Comparison of ENCODE assay signal across 24 cellular contexts in the genomic region with DNA sequence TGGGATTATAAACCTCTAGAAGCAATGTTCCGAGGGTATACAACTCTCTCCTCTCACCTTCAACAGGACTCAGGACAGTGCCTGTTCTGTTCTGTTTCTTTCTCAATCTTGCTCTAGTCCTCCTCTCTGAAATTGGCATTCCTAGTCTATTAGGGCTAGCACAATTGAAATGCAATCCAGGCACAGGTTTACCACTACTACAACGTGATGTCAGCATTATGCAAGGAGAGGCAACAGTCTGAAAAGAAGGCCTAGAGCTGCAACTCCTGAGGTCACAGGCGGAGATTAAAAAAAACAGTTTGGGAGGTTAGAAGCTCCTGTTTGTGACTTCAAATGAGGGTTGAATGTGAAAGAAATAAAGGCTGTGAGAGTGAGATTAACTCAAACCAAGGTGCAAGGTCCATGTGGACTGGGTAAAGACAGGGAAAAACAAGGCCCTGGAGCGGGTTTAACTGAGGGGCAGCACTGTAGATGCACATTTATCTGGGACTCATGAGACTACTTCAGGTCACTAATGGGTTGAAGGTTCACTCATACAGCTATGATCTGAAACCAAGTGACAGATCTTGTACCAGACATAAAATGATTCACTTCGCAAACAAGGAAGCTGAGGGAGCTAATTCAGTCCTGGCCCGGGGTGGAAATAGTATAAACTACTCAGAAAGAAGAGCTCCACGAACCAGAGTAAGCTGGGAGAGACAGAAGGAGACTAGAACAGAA. TPM values are rescaled to one million over a fixed set of nuclear protein-coding genes. Genes with fewer than 3 reads are reported as not detected.
DNase-seq lines count a peak whose midpoint lies in the region; ATAC-seq, FAIRE-seq and TF ChIP-seq lines count a peak whose summit lies in the region.
"Had no signal": no experiment of that assay in that cellular context is flagged by ENCODE, and none has a peak within 500 bp of the region (broad histone marks: within the 10 kb centered on the region; RNA-seq: fewer than 3 reads in every experiment).

No MANE protein-coding gene starts in this region.

- no peaks in the 10 kb centered on the region for H3K27me3 ChIP-seq in HepG2 (ENCODE audit: control insufficient read depth in 1 of 2, insufficient read depth in 2 of 2, low read length in 2 of 2)
- H3K27me3 ChIP-seq in upper lobe of right lung, result no peaks in the 10 kb centered on the region
- no peaks in the 10 kb centered on the region for H3K27me3 ChIP-seq in dorsolateral prefrontal cortex
- H3K27me3 ChIP-seq: thyroid gland had no signal

- H3K79me2 ChIP-seq in HepG2 (ENCODE audit: insufficient read depth, low read length), result no peaks in the 10 kb centered on the region

- peak; percentile 55 for FAIRE-seq in HepG2 (lab: Jason Lieb, UNC)
- FAIRE-seq: astrocyte, GM19239, H1, TTC549 had no signal

- no peak overlapping the region for H3K4me3 Mint-ChIP-seq in brain
- H3K4me3 Mint-ChIP-seq in stimulated activated naive B cell treated with anti-CD40 and anti-IgM and Interleukin-4, amounts not matched to agents 10 μg/mL and 1 μg/mL and 100 μg/mL, for 72 hours, result no peak overlapping the region

- in situ Hi-C loops in HepG2 (cut with HindIII; ENCODE audit: extremely low pct_ligation_motif_present, low pct_unique_long_range_greater_than_20kb), result no loop called here

- H3K4me1 ChIP-seq in HepG2 (ENCODE audit: insufficient read depth, low read length), result peaks cover 24% of the 10 kb centered on the region
- no peaks in the 10 kb centered on the region for H3K4me1 ChIP-seq in upper lobe of right lung
- H3K4me1 ChIP-seq: Caco-2 had no signal

- H3K27ac Mint-ChIP-seq in brain, result peak overlapping the region in 3 of 5 experiments; percentile 3 to 54 (median 17)
- peak overlapping the region; percentile 42 for H3K27ac Mint-ChIP-seq in stimulated activated naive B cell treated with anti-CD40 and anti-IgM and Interleukin-4, amounts not matched to agents 10 μg/mL and 1 μg/mL and 100 μg/mL, for 72 hours

- no peak overlapping the region for H2AFZ ChIP-seq in HepG2 (ENCODE audit: low read length)

- TF ChIP-seq CTCF in brain (conservative IDR thresholded peaks at IDR 0.05) (no peak), HepG2 (CRISPR knock-in tag; IDR thresholded peaks at IDR 0.05) (no peak), upper lobe of right lung (IDR thresholded peaks at IDR 0.05) (no peak), dorsolateral prefrontal cortex (IDR thresholded peaks at IDR 0.05 in 54 of 56, conservative IDR thresholded peaks at IDR 0.05 in 2 of 56; ENCODE audit: low read depth in 1 of 56, partially characterized antibody in 56 of 56) (no peak)

- intact Hi-C loops in HepG2 (cut with micrococcal nuclease; ENCODE audit: unreplicated experiment), result loop anchor here (2.0 to 5.0 kb wide), 2 partner anchors 14 to 44 kb away; partner anchors contain the start of genes NUDT21 and OGFOD1
- intact Hi-C loops in upper lobe of right lung (cut with DNase I), result no loop called here
- intact Hi-C loops in dorsolateral prefrontal cortex (cut with DNase I), result no loop called here

- TF ChIP-seq POLR2A in HepG2 (IDR thresholded peaks at IDR 0.05; ENCODE audit: insufficient read depth in 1 of 2, low read depth in 2 of 2, low read length in 2 of 2), result no peak

- peak overlapping the region; percentile 29 for H3K9ac ChIP-seq in HepG2 (ENCODE audit: insufficient read depth, low read depth, low read length)
- H3K9ac ChIP-seq: KMS-11 had no signal

- 0 out of 2 replicates have a peak, but pooled peaks have one; percentile 12 for TF ChIP-seq RAD21 in HepG2 (CRISPR knock-in tag; IDR thresholded peaks at IDR 0.05)

- H3K27me3 Mint-ChIP-seq in brain, result no peaks in the 10 kb centered on the region
- no peaks in the 10 kb centered on the region for H3K27me3 Mint-ChIP-seq in stimulated activated naive B cell treated with anti-CD40 and anti-IgM and Interleukin-4, amounts not matched to agents 10 μg/mL and 1 μg/mL and 100 μg/mL, for 72 hours

- WGBS in HepG2 (ENCODE audit: low lambda C conversion rate), result 57% methylated on average over 7 of the region's 7 CpGs

- CTCF ChIA-PET in HepG2 (lab: Yijun Ruan, JAX; ENCODE audit: low intra/inter-chr PET ratio, low total read pairs), result no interaction called here

- no peaks in the 10 kb centered on the region for H4K20me1 ChIP-seq in HepG2 (ENCODE audit: insufficient read depth, low read length)

- H3K36me3 ChIP-seq in HepG2 (replicated peaks in 1 of 2; ENCODE audit: control insufficient read depth in 1 of 2, insufficient read depth in 2 of 2, low read length in 2 of 2) (peaks cover 16 to 73% of the 10 kb centered on the region in 2 experiments), upper lobe of right lung (peaks cover 68% of the 10 kb centered on the region)

- ATAC-seq in HepG2 (peak; percentile 90), upper lobe of right lung (no peak), GM18873 (IDR thresholded peaks at IDR 0.05; ENCODE audit: low FRiP score, unreplicated experiment) (no peak)
- no peak for ATAC-seq in stimulated activated naive B cell treated with anti-CD40 and anti-IgM and Interleukin-4, amounts not matched to agents 10 μg/mL and 1 μg/mL and 100 μg/mL, for 72 hours (replicated peaks)

- H3K4me1 Mint-ChIP-seq in brain, result no peaks in the 10 kb centered on the region
- H3K4me1 Mint-ChIP-seq in stimulated activated naive B cell treated with anti-CD40 and anti-IgM and Interleukin-4, amounts not matched to agents 10 μg/mL and 1 μg/mL and 100 μg/mL, for 72 hours, result peaks cover 0 to 5% of the 10 kb centered on the region in 2 donors

- H3K4me3 ChIP-seq in HepG2 (replicated peaks in 1 of 3; ENCODE audit: insufficient read depth in 1 of 3, low read depth in 2 of 3, low read length in 3 of 3) (no peak overlapping the region), upper lobe of right lung (no peak overlapping the region), dorsolateral prefrontal cortex (no peak overlapping the region)
- H3K4me3 ChIP-seq: thyroid gland had no signal

- peak; percentile 18 for DNase-seq in LoVo (ENCODE audit: low spot score)
- peak; percentile 75 for DNase-seq in HepG2 (ENCODE audit: low spot score)
- no peak for DNase-seq in stimulated activated naive B cell treated with anti-CD40 and anti-IgM and Interleukin-4, amounts not matched to agents 10 μg/mL and 1 μg/mL and 100 μg/mL, for 72 hours
- no peak for DNase-seq in upper lobe of right lung
- DNase-seq in dorsolateral prefrontal cortex, result no peak
- DNase-seq: activated CD4-positive, alpha-beta T cell treated with anti-CD3 and anti-CD28 coated beads, Interleukin-2, amount 50 U/mL, for 4 hours; activated naive CD4-positive, alpha-beta T cell treated with anti-CD3 and anti-CD28 coated beads, Interleukin-2, amount 50 U/mL, for 16 hours; activated T-cell treated with anti-CD3 and anti-CD28 coated beads for 4 hours; Caco-2; mesendoderm; NCI-H1105; NCI-H2107; NCI-H510A treated with DMSO at 0.1 percent for 48 hours; Right ventricle myocardium superior; stimulated activated CD4-positive, alpha-beta T cell treated with anti-CD3 and anti-CD28 coated beads, Interleukin-15, amount 100 ng/mL, for 24 hours; SW 1271; thyroid gland had no signal

- H3K9me3 Mint-ChIP-seq in brain, result no peaks in the 10 kb centered on the region
- H3K9me3 Mint-ChIP-seq in stimulated activated naive B cell treated with anti-CD40 and anti-IgM and Interleukin-4, amounts not matched to agents 10 μg/mL and 1 μg/mL and 100 μg/mL, for 72 hours, result no peaks in the 10 kb centered on the region

- peaks cover 73% of the 10 kb centered on the region for H3K36me3 Mint-ChIP-seq in brain
- H3K36me3 Mint-ChIP-seq in stimulated activated naive B cell treated with anti-CD40 and anti-IgM and Interleukin-4, amounts not matched to agents 10 μg/mL and 1 μg/mL and 100 μg/mL, for 72 hours, result peaks cover 24 to 37% of the 10 kb centered on the region in 2 donors

- no TSS peak for BruUV-seq in HepG2 (replicated peaks; lab: Mats Ljungman, UMichigan)

- H3K9me3 ChIP-seq in HepG2 (ENCODE audit: low read length) (no peaks in the 10 kb centered on the region), upper lobe of right lung (no peaks in the 10 kb centered on the region)
- H3K9me3 ChIP-seq: Caco-2, thyroid gland had no signal

- no peak for TF ChIP-seq EP300 in HepG2 (IDR thresholded peaks at IDR 0.05; ENCODE audit: low read depth in 2 of 2, low read length in 2 of 2)
- TF ChIP-seq EP300 in HepG2 (CRISPR knock-in tag; IDR thresholded peaks at IDR 0.05; ENCODE audit: borderline replicate concordance), result no peak

- H3K27ac ChIP-seq in HepG2 (ENCODE audit: extremely low read length, insufficient read depth, low read length) (peak overlapping the region; percentile 72), upper lobe of right lung (no peak overlapping the region), dorsolateral prefrontal cortex (peak overlapping the region in 2 of 59 donors; percentile 11 to 17)
- H3K27ac ChIP-seq: KMS-11, thyroid gland had no signal

- H3K4me2 ChIP-seq in HepG2 (ENCODE audit: low read depth, low read length), result peak overlapping the region; percentile 48
- H3K4me2 ChIP-seq: KMS-11 had no signal

- POLR2A ChIA-PET in HepG2 (lab: Yijun Ruan, JAX), result interaction anchor here (0.6 to 2.7 kb wide), 7 partner anchors 11 to 512 kb away, joined by 3 to 27 read pairs (median 4); partner anchors contain the start of genes NUDT21 and OGFOD1

RNA-seq across cellular contexts. Expression of gene AMFR, which starts 16.8 kb away (rescaled TPM):
- polyA plus RNA-seq in brain (ENCODE audit: insufficient read depth, low read depth, low replicate concordance), result 46.2 TPM
- total RNA-seq in HepG2 (2016; rRNA removed; fragmentation: Illumina TruSeq; extraction: Trizol), result 80.0 and 108 TPM in 2 replicates
- total RNA-seq in HepG2 (2016; cell fraction: cytosol; rRNA removed; fragmentation: Illumina TruSeq; extraction: Trizol; ENCODE audit: low read depth), result 55.3 and 57.1 TPM in 2 replicates
- 75.8 and 107 TPM in 2 replicates for total RNA-seq in HepG2 (2016; cell fraction: insoluble cytoplasmic fraction; rRNA removed; fragmentation: Illumina TruSeq; extraction: Trizol)
- 115 and 121 TPM in 2 replicates for total RNA-seq in HepG2 (2016; cell fraction: membrane; rRNA removed; fragmentation: Illumina TruSeq; extraction: Trizol)
- total RNA-seq in HepG2 (2016; cell fraction: nucleus; rRNA removed; fragmentation: Illumina TruSeq; extraction: Trizol), result 88.4 and 97.8 TPM in 2 replicates
- polyA plus RNA-seq in HepG2 (2011; rRNA removed), result 52.9 and 65.3 TPM in 2 replicates
- 73.6 and 88.0 TPM in 2 replicates for polyA plus RNA-seq in HepG2 (2011; cell fraction: cytosol; rRNA removed)
- 63.5 and 69.1 TPM in 2 replicates for polyA plus RNA-seq in HepG2 (2011; cell fraction: nucleus; rRNA removed)
- 68.8 and 77.0 TPM in 2 replicates for polyA plus RNA-seq in HepG2 (2012)
- 27.7 and 29.0 TPM in 2 replicates for polyA plus RNA-seq in HepG2 (2016; cell fraction: cytosol; fragmentation: Illumina TruSeq; extraction: Trizol; ENCODE audit: low read depth)
- 47.4 and 56.2 TPM in 2 replicates for polyA plus RNA-seq in HepG2 (2016; cell fraction: insoluble cytoplasmic fraction; fragmentation: Illumina TruSeq; extraction: Trizol; ENCODE audit: low read depth)
- polyA plus RNA-seq in HepG2 (2016; cell fraction: membrane; fragmentation: Illumina TruSeq; extraction: Trizol; ENCODE audit: low read depth), result 56.5 and 62.9 TPM in 2 replicates
- polyA plus RNA-seq in HepG2 (2016; cell fraction: nucleus; fragmentation: Illumina TruSeq; extraction: Trizol; ENCODE audit: insufficient read depth, low read depth), result 75.6 and 79.3 TPM in 2 replicates
- 174 and 688 TPM in 2 replicates for polyA minus RNA-seq in HepG2 (2011; rRNA and poly(A)+ RNA removed; ENCODE audit: low replicate concordance)
- polyA minus RNA-seq in HepG2 (2011; cell fraction: cytosol; rRNA and poly(A)+ RNA removed), result 186 and 219 TPM in 2 replicates
- 164 and 181 TPM in 2 replicates for polyA minus RNA-seq in HepG2 (2011; cell fraction: nucleus; rRNA and poly(A)+ RNA removed)
- total RNA-seq in upper lobe of right lung, result 89.8 TPM
- total RNA-seq in dorsolateral prefrontal cortex, result 100 to 1,000 TPM; 103 to 208 (median 129) TPM

RNA-seq across cellular contexts. Expression of gene NUDT21, which starts 42.6 kb away (rescaled TPM):
- polyA plus RNA-seq in brain (ENCODE audit: insufficient read depth, low read depth, low replicate concordance), result 61.8 TPM
- total RNA-seq in HepG2 (2016; rRNA removed; fragmentation: Illumina TruSeq; extraction: Trizol), result 210 and 320 TPM in 2 replicates
- 59.7 and 74.4 TPM in 2 replicates for total RNA-seq in HepG2 (2016; cell fraction: cytosol; rRNA removed; fragmentation: Illumina TruSeq; extraction: Trizol; ENCODE audit: low read depth)
- total RNA-seq in HepG2 (2016; cell fraction: insoluble cytoplasmic fraction; rRNA removed; fragmentation: Illumina TruSeq; extraction: Trizol), result 213 and 328 TPM in 2 replicates
- 88.9 and 94.1 TPM in 2 replicates for total RNA-seq in HepG2 (2016; cell fraction: membrane; rRNA removed; fragmentation: Illumina TruSeq; extraction: Trizol)
- 86.2 and 94.1 TPM in 2 replicates for total RNA-seq in HepG2 (2016; cell fraction: nucleus; rRNA removed; fragmentation: Illumina TruSeq; extraction: Trizol)
- polyA plus RNA-seq in HepG2 (2011; rRNA removed), result 162 and 177 TPM in 2 replicates
- 66.5 and 107 TPM in 2 replicates for polyA plus RNA-seq in HepG2 (2011; cell fraction: cytosol; rRNA removed)
- polyA plus RNA-seq in HepG2 (2011; cell fraction: nucleus; rRNA removed), result 51.0 and 61.4 TPM in 2 replicates
- polyA plus RNA-seq in HepG2 (2012), result 136 and 140 TPM in 2 replicates
- polyA plus RNA-seq in HepG2 (2016; cell fraction: cytosol; fragmentation: Illumina TruSeq; extraction: Trizol; ENCODE audit: low read depth), result 77.0 and 85.0 TPM in 2 replicates
- 268 and 272 TPM in 2 replicates for polyA plus RNA-seq in HepG2 (2016; cell fraction: insoluble cytoplasmic fraction; fragmentation: Illumina TruSeq; extraction: Trizol; ENCODE audit: low read depth)
- polyA plus RNA-seq in HepG2 (2016; cell fraction: membrane; fragmentation: Illumina TruSeq; extraction: Trizol; ENCODE audit: low read depth), result 76.9 and 88.0 TPM in 2 replicates
- 92.2 and 106 TPM in 2 replicates for polyA plus RNA-seq in HepG2 (2016; cell fraction: nucleus; fragmentation: Illumina TruSeq; extraction: Trizol; ENCODE audit: insufficient read depth, low read depth)
- polyA minus RNA-seq in HepG2 (2011; rRNA and poly(A)+ RNA removed; ENCODE audit: low replicate concordance), result 103 and 183 TPM in 2 replicates
- polyA minus RNA-seq in HepG2 (2011; cell fraction: cytosol; rRNA and poly(A)+ RNA removed), result 89.5 and 101 TPM in 2 replicates
- 81.6 and 84.1 TPM in 2 replicates for polyA minus RNA-seq in HepG2 (2011; cell fraction: nucleus; rRNA and poly(A)+ RNA removed)
- 77.2 TPM for total RNA-seq in upper lobe of right lung
- 100 to 1,000 TPM in 109 of 120 experiments, 10 to 100 TPM in 11; 78.4 to 168 (median 131) TPM for total RNA-seq in dorsolateral prefrontal cortex

RNA-seq across cellular contexts. Expression of gene OGFOD1, which starts 42.8 kb away (rescaled TPM):
- polyA plus RNA-seq in brain (ENCODE audit: insufficient read depth, low read depth, low replicate concordance) (26.2 TPM), HepG2 (2011; rRNA removed) (31.1 and 35.2 TPM in 2 replicates)
- total RNA-seq in HepG2 (2016; rRNA removed; fragmentation: Illumina TruSeq; extraction: Trizol) (81.3 and 160 TPM in 2 replicates), upper lobe of right lung (34.4 TPM), dorsolateral prefrontal cortex (10 to 100 TPM; 22.7 to 51.6 (median 35.8) TPM)
- 6.6 and 8.4 TPM in 2 replicates for total RNA-seq in HepG2 (2016; cell fraction: cytosol; rRNA removed; fragmentation: Illumina TruSeq; extraction: Trizol; ENCODE audit: low read depth)
- total RNA-seq in HepG2 (2016; cell fraction: insoluble cytoplasmic fraction; rRNA removed; fragmentation: Illumina TruSeq; extraction: Trizol), result 86.8 and 157 TPM in 2 replicates
- 20.3 and 27.2 TPM in 2 replicates for total RNA-seq in HepG2 (2016; cell fraction: membrane; rRNA removed; fragmentation: Illumina TruSeq; extraction: Trizol)
- total RNA-seq in HepG2 (2016; cell fraction: nucleus; rRNA removed; fragmentation: Illumina TruSeq; extraction: Trizol), result 53.7 and 58.7 TPM in 2 replicates
- 20.7 and 32.8 TPM in 2 replicates for polyA plus RNA-seq in HepG2 (2011; cell fraction: cytosol; rRNA removed)
- polyA plus RNA-seq in HepG2 (2011; cell fraction: nucleus; rRNA removed), result 11.1 and 14.6 TPM in 2 replicates
- polyA plus RNA-seq in HepG2 (2012), result 44.7 and 68.7 TPM in 2 replicates
- polyA plus RNA-seq in HepG2 (2016; cell fraction: cytosol; fragmentation: Illumina TruSeq; extraction: Trizol; ENCODE audit: low read depth), result 6.1 and 7.5 TPM in 2 replicates
- 139 and 141 TPM in 2 replicates for polyA plus RNA-seq in HepG2 (2016; cell fraction: insoluble cytoplasmic fraction; fragmentation: Illumina TruSeq; extraction: Trizol; ENCODE audit: low read depth)
- 14.8 and 18.5 TPM in 2 replicates for polyA plus RNA-seq in HepG2 (2016; cell fraction: membrane; fragmentation: Illumina TruSeq; extraction: Trizol; ENCODE audit: low read depth)
- polyA plus RNA-seq in HepG2 (2016; cell fraction: nucleus; fragmentation: Illumina TruSeq; extraction: Trizol; ENCODE audit: insufficient read depth, low read depth), result 48.7 and 52.3 TPM in 2 replicates
- polyA minus RNA-seq in HepG2 (2011; rRNA and poly(A)+ RNA removed; ENCODE audit: low replicate concordance), result 28.6 and 57.3 TPM in 2 replicates
- polyA minus RNA-seq in HepG2 (2011; cell fraction: cytosol; rRNA and poly(A)+ RNA removed), result 24.4 and 40.4 TPM in 2 replicates
- 61.2 and 74.1 TPM in 2 replicates for polyA minus RNA-seq in HepG2 (2011; cell fraction: nucleus; rRNA and poly(A)+ RNA removed)

Comparison
In these comparisons a context has a peak if more than half of its experiments do, and no peak if none do; other contexts are left out.
1. DNase-seq: peak in LoVo (single experiment) and HepG2 (single experiment); none in stimulated activated naive B cell treated with anti-CD40 and anti-IgM and Interleukin-4, amounts not matched to agents 10 μg/mL and 1 μg/mL and 100 μg/mL, for 72 hours (single experiment), upper lobe of right lung (single experiment) and dorsolateral prefrontal cortex (0 of 10).